In the genomic region with DNA sequence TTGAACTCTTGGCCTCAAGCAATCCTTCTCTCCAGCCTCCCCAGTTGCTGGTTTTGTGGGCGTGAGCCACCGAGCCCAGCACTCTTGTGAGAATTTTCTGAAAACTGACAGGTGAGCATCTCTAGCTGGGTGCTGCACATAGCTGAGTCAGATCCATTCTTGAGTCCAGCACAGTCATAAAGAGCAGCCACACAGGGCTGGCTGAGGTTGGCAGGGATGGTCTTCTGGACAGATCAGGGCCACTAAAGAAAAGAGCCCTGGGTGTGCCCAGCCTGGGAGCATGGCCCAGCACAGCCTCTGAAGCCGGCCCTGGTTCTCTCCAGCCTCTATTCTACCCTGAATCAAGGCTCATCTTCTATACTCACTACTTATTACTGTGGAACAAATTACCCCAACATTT, we compare ENCODE assay signal across 18 cellular contexts. TPM values are rescaled to one million over a fixed set of nuclear protein-coding genes. Genes with fewer than 3 reads are reported as not detected.
A peak's percentile ranks its signal among the peaks of the same experiment; 100 is the strongest.
DNase-seq lines count a peak whose midpoint lies in the region; ATAC-seq, FAIRE-seq and TF ChIP-seq lines count a peak whose summit lies in the region.
"Had no signal": no experiment of that assay in that cellular context is flagged by ENCODE, and none has a peak within 500 bp of the region (broad histone marks: within the 10 kb centered on the region; RNA-seq: fewer than 3 reads in every experiment).

No MANE protein-coding gene starts in this region.

- RAD21 ChIA-PET in GM12878 (lab: Charles Lee; ENCODE audit: unreplicated experiment) = no interaction called here

- TF ChIP-seq POLR2A in GM12878 (IDR thresholded peaks at IDR 0.05; ENCODE audit: low read depth, low read length) (no peak), uterus (IDR thresholded peaks at IDR 0.05) (no peak)

- H3K4me2 ChIP-seq in GM12878 (ENCODE audit: control insufficient read depth, insufficient read depth) = no peak overlapping the region

- no peak for TF ChIP-seq RAD21 in GM12878 (IDR thresholded peaks at IDR 0.05; ENCODE audit: insufficient read depth, low read depth, low read length)

- FAIRE-seq in GM12878 (lab: Jason Lieb, UNC) = no peak
- FAIRE-seq: H54, HepG2 had no signal

- H3K36me3 ChIP-seq in GM12878 (ENCODE audit: control insufficient read depth in 2 of 2, insufficient read depth in 2 of 2, low read length in 1 of 2) (no peaks in the 10 kb centered on the region), uterus (no peaks in the 10 kb centered on the region)

- SMC1A ChIA-PET in GM12878 (lab: Charles Lee; ENCODE audit: uncharacterized antibody, unreplicated experiment) = no interaction called here

- H3K27ac ChIP-seq in GM12878 (ENCODE audit: control insufficient read depth, insufficient read depth) (no peak overlapping the region), uterus (no peak overlapping the region)

- in situ Hi-C loops in GM12878 (cut with MboI) = no loop called here

- peaks cover 2 to 3% of the 10 kb centered on the region in 2 experiments; a peak in 3 of 4 replicates for H3K27me3 ChIP-seq in GM12878 (replicated peaks in 1 of 2; ENCODE audit: control insufficient read depth in 2 of 2, insufficient read depth in 2 of 2, low read length in 1 of 2)
- H3K27me3 ChIP-seq in uterus = no peaks in the 10 kb centered on the region

- no peaks in the 10 kb centered on the region for H3K9me3 ChIP-seq in GM12878 (replicated peaks; ENCODE audit: control insufficient read depth, insufficient read depth, low read length)
- H3K9me3 ChIP-seq in uterus = no peaks in the 10 kb centered on the region
- H3K9me3 ChIP-seq: Caco-2 had no signal

- H3K79me2 ChIP-seq in GM12878 (ENCODE audit: control insufficient read depth, insufficient read depth, low read length) = no peaks in the 10 kb centered on the region

- CTCF ChIA-PET in GM12878 (lab: Yijun Ruan, JAX) = interaction anchor here (0.7 kb wide), 1 partner anchor 324 kb away, joined by 5 read pairs; no protein-coding TSS in a partner anchor

- H3K4me1 ChIP-seq in GM12878 (ENCODE audit: control insufficient read depth, insufficient read depth, low read length) (peaks cover 4% of the 10 kb centered on the region; the same call in 1 of the 2 replicates), uterus (no peaks in the 10 kb centered on the region)
- H3K4me1 ChIP-seq: Caco-2 had no signal

- BruUV-seq in GM12878 (replicated peaks; lab: Mats Ljungman, UMichigan) = no TSS peak

- POLR2A ChIA-PET in GM12878 (lab: Charles Lee) = no interaction called here

- H3K4me3 ChIP-seq in GM12878 (no peak overlapping the region), uterus (no peak overlapping the region)

- DNase-seq in activated effector memory CD4-positive, alpha-beta T cell treated with anti-CD3 and anti-CD28 coated beads, Interleukin-2, amount 50 U/mL, for 16 hours = peak; percentile 30
- no peak for DNase-seq in activated effector memory CD4-positive, alpha-beta T cell treated with Interleukin-2 at 50 U/mL for 16 hours
- no peak for DNase-seq in GM12878 (ENCODE audit: low read depth, low spot score)
- DNase-seq in mesenteric fat pad (ENCODE audit: low spot score) = peak; percentile 59
- DNase-seq in uterus = no peak
- DNase-seq: DMS79 treated with DMSO at 0.1 percent for 48 hours, GF-D8, NCI-H1105 treated with DMSO at 0.1 percent for 48 hours, NCI-H187 treated with DMSO at 0.1 percent for 48 hours, NCI-H2171, NCI-H446 treated with DMSO at 0.1 percent for 48 hours, NCI-H774, SIG-M5 had no signal

- peak; percentile 41; the same call in 1 of the 3 replicates for ATAC-seq in GM12878
- ATAC-seq in HG03159 (IDR thresholded peaks at IDR 0.05; ENCODE audit: unreplicated experiment) = no peak
- no peak for ATAC-seq in HG02981 (IDR thresholded peaks at IDR 0.05; ENCODE audit: unreplicated experiment)
- ATAC-seq: HepG2 had no signal

- H3K9ac ChIP-seq in GM12878 (ENCODE audit: control insufficient read depth, insufficient read depth, low read length) = no peak overlapping the region

- no peaks in the 10 kb centered on the region for H4K20me1 ChIP-seq in GM12878 (ENCODE audit: control insufficient read depth, insufficient read depth)

- no peak overlapping the region for H2AFZ ChIP-seq in GM12878 (ENCODE audit: control insufficient read depth, low read depth, low read length)

- intact Hi-C loops in GM12878 (cut with micrococcal nuclease; ENCODE audit: unreplicated experiment) (no loop called here), uterus (cut with DNase I; ENCODE audit: low total_unique reads) (no loop called here)

- TF ChIP-seq CTCF in GM12878 (IDR thresholded peaks at IDR 0.05 in 2 of 3, conservative IDR thresholded peaks at IDR 0.05 in 1 of 3; ENCODE audit: control insufficient read depth in 2 of 3, extremely low read depth in 1 of 3, insufficient read depth in 1 of 3, low read depth in 3 of 3, low read length in 3 of 3) (no peak), uterus (IDR thresholded peaks at IDR 0.05) (no peak)

- no peak for TF ChIP-seq EP300 in GM12878 (IDR thresholded peaks at IDR 0.05; ENCODE audit: borderline replicate concordance in 1 of 2, control insufficient read depth in 1 of 2, low read depth in 2 of 2, low read length in 2 of 2)

- 31% methylated on average over 3 of the region's 3 CpGs for WGBS in GM12878 (ENCODE audit: insufficient coverage, insufficient replicate concordance, low lambda C conversion rate, missing lambda C conversion rate)

TF ChIP-seq in GM12878, 131 proteins besides CTCF, POLR2A, EP300 and RAD21:
- no peak for TF ChIP-seq IKZF2 (IDR thresholded peaks at IDR 0.05)
- no peak for TF ChIP-seq POU2F2 (IDR thresholded peaks at IDR 0.05; ENCODE audit: borderline replicate concordance, low read depth, low read length)
- no peak for TF ChIP-seq CEBPB (IDR thresholded peaks at IDR 0.05; ENCODE audit: borderline replicate concordance in 1 of 2, low read depth in 2 of 2, low read length in 2 of 2)
- no peak for TF ChIP-seq CHD2 (IDR thresholded peaks at IDR 0.05; ENCODE audit: borderline replicate concordance, low read depth, low read length)
- no peak for TF ChIP-seq RELA (IDR thresholded peaks at IDR 0.05; ENCODE audit: borderline replicate concordance, partially characterized antibody)
- no peak for TF ChIP-seq TARDBP (IDR thresholded peaks at IDR 0.05; ENCODE audit: borderline replicate concordance)
- TF ChIP-seq IRF4 (IDR thresholded peaks at IDR 0.05; ENCODE audit: low read depth, low read length) = no peak
- no peak for TF ChIP-seq BMI1 (IDR thresholded peaks at IDR 0.05; ENCODE audit: borderline replicate concordance)

RNA-seq across cellular contexts. Expression of gene DLGAP4, which starts 11.5 kb away (rescaled TPM):
- total RNA-seq in GM12878 (2013; cell fraction: nucleolus; rRNA removed) = 91.2 and 105 TPM in 2 replicates
- total RNA-seq in GM12878 (2014; rRNA removed) (13.3 and 14.8 TPM in 2 replicates), GM12878 (2014; rRNA removed; fragmentation: Illumina TruSeq; extraction: Trizol) (9.7 and 12.1 TPM in 2 replicates), GM12878 (2021) (42.4 and 43.3 TPM in 2 replicates), mesenteric fat pad (83.1 TPM), uterus (100 to 1,000 TPM in 2 of 4 donors, 10 to 100 TPM in 2; 38.6 to 193 (median 80.5) TPM)
- polyA plus RNA-seq in GM12878 (2011; ENCODE audit: low read depth) = 9.4 TPM
- polyA plus RNA-seq in GM12878 (2011; rRNA removed) (6.4 and 9.6 TPM in 2 replicates), GM12878 (2014; fragmentation: Illumina TruSeq; extraction: Trizol) (22.5 and 29.6 TPM in 2 replicates), GM12878 (2014; fragmentation: Nextera tagmentation; extraction: Ambion mirVana) (under 1 TPM; 0.42 to 0.90 TPM), GM12878 (2014; rRNA removed) (25.3 and 28.8 TPM in 2 replicates), GM12878 (2016; fragmentation: Nextera tagmentation; extraction: Ambion mirVana) (10 to 100 TPM; 24.6 to 28.2 TPM)
- 23.0 and 25.4 TPM in 2 replicates for polyA plus RNA-seq in GM12878 (2011; cell fraction: cytosol; rRNA removed)
- polyA plus RNA-seq in GM12878 (2011; cell fraction: nucleus; rRNA removed) = 81.8 and 95.7 TPM in 2 replicates
- 22.7 and 28.5 TPM in 2 replicates for polyA plus RNA-seq in GM12878 (2012)
- 16.2 and 32.1 TPM in 2 replicates for polyA minus RNA-seq in GM12878 (2011; rRNA and poly(A)+ RNA removed)
- 18.9 and 29.1 TPM in 2 replicates for polyA minus RNA-seq in GM12878 (2011; cell fraction: cytosol; rRNA and poly(A)+ RNA removed)
- 20.8 and 27.7 TPM in 2 replicates for polyA minus RNA-seq in GM12878 (2011; cell fraction: nucleus; rRNA and poly(A)+ RNA removed)

Comparison
In these comparisons a context has a peak if more than half of its experiments do, and no peak if none do; other contexts are left out.
1. DNase-seq: peak in activated effector memory CD4-positive, alpha-beta T cell treated with anti-CD3 and anti-CD28 coated beads, Interleukin-2, amount 50 U/mL, for 16 hours (single experiment) and mesenteric fat pad (single experiment); none in activated effector memory CD4-positive, alpha-beta T cell treated with Interleukin-2 at 50 U/mL for 16 hours (single experiment), GM12878 (single experiment) and uterus (0 of 2).